In genomic region chrX:69285401-69285871, GRCh38 we compare ENCODE assay signal across 8 cellular contexts.
DNase-seq lines count a peak whose midpoint lies in the region; ATAC-seq and TF ChIP-seq lines count a peak whose summit lies in the region.

No MANE protein-coding gene starts in this region.

- 40 to 45% (median 42%) methylated on average over 10 of the region's 10 CpGs for WGBS in heart left ventricle, 4 donors

- TF ChIP-seq CTCF in GM12865 (IDR thresholded peaks at IDR 0.05; ENCODE audit: insufficient read depth, low read depth, low read length, missing control alignments) = no peak
- TF ChIP-seq CTCF in VCaP (conservative IDR thresholded peaks at IDR 0.05) = no peak
- TF ChIP-seq CTCF in heart left ventricle (IDR thresholded peaks at IDR 0.05) = no peak

- ATAC-seq in heart left ventricle (peak; percentile 16 to 71 (median 35)), sciatic nerve (peak; percentile 90), GM21526 (IDR thresholded peaks at IDR 0.05; ENCODE audit: low FRiP score, unreplicated experiment) (no peak)

- H3K27ac ChIP-seq in VCaP (peak overlapping the region; percentile 18; the same call in 1 of the 2 replicates), heart left ventricle (peak overlapping the region in 3 of 12 donors; percentile 18 to 65 (median 38))

- no peaks in the 10 kb centered on the region for H3K36me3 ChIP-seq in heart left ventricle

- DNase-seq in GM12865 (ENCODE audit: low read depth) (no peak), heart left ventricle (peak in 4 of 5 donors; percentile 16 to 72 (median 52)), sciatic nerve (ENCODE audit: low spot score) (peak; percentile 75), NK-92 (lab: John Stamatoyannopoulos, UW; ENCODE audit: unreplicated experiment) (no peak), pons (ENCODE audit: low spot score) (no peak), occipital lobe (lab: John Stamatoyannopoulos, UW) (no peak)

- H3K9me3 ChIP-seq in heart left ventricle = no peaks in the 10 kb centered on the region

- peaks cover 0 to 25% (median 0%) of the 10 kb centered on the region in 9 donors for H3K27me3 ChIP-seq in heart left ventricle

- TF ChIP-seq POLR2A in heart left ventricle (IDR thresholded peaks at IDR 0.05) = no peak

- intact Hi-C loops in heart left ventricle (cut with DNase I) = loop anchor here in 9 of 10 donors (2.0 to 10.0 kb wide), 11 partner anchors 48 to 463 kb away; partner anchors contain the start of gene EFNB1 (in 4 of the 9)
- intact Hi-C loops in sciatic nerve (cut with DNase I) = loop anchor here (5.0 kb wide), 1 partner anchor 458 kb away; the partner anchor contains the start of gene EFNB1

- peaks cover 0 to 18% (median 5%) of the 10 kb centered on the region in 12 donors for H3K4me1 ChIP-seq in heart left ventricle

- peak overlapping the region; percentile 37; the same call in 1 of the 2 replicates for H3K4me3 ChIP-seq in GM12865 (ENCODE audit: low read depth, low read length)
- H3K4me3 ChIP-seq in heart left ventricle = peak overlapping the region in 11 of 12 donors; percentile 30 to 60 (median 46)

Comparison
In these comparisons a context has a peak if more than half of its experiments do, and no peak if none do; other contexts are left out.
1. DNase-seq: peak in heart left ventricle (4 of 5) and sciatic nerve (single experiment); none in GM12865 (single experiment), NK-92 (single experiment), pons (single experiment) and occipital lobe (single experiment).